ENCODE assay signal across 16 cellular contexts in genomic region chr10:12512292-12513002, GRCh38.
DNase-seq lines count a peak whose midpoint lies in the region; ATAC-seq lines count a peak whose summit lies in the region.
"Had no signal": no experiment of that assay in that cellular context is flagged by ENCODE, and none has a peak within 500 bp of the region (broad histone marks: within the 10 kb centered on the region; RNA-seq: fewer than 3 reads in every experiment).

No MANE protein-coding gene starts in this region.

- H3K9me3 Mint-ChIP-seq in activated CD4-positive, alpha-beta memory T cell treated with anti-CD3 and anti-CD28 coated beads, Interleukin-2, amount 10 ng/mL, durations not matched to agents 7 days and 5 days: no peaks in the 10 kb centered on the region
- no peaks in the 10 kb centered on the region for H3K9me3 Mint-ChIP-seq in activated CD4-positive, alpha-beta memory T cell treated with anti-CD3 and anti-CD28 coated beads for 36 hours
- H3K9me3 Mint-ChIP-seq in effector memory CD8-positive, alpha-beta T cell: no peaks in the 10 kb centered on the region
- no peaks in the 10 kb centered on the region for H3K9me3 Mint-ChIP-seq in stimulated activated naive B cell treated with anti-CD40 and anti-IgM and Interleukin-4, amounts not matched to agents 10 μg/mL and 1 μg/mL and 100 μg/mL, for 72 hours

- H3K36me3 Mint-ChIP-seq in activated CD4-positive, alpha-beta memory T cell treated with anti-CD3 and anti-CD28 coated beads, Interleukin-2, amount 10 ng/mL, durations not matched to agents 7 days and 5 days (ENCODE audit: low read depth): no peaks in the 10 kb centered on the region
- H3K36me3 Mint-ChIP-seq in activated CD4-positive, alpha-beta memory T cell treated with anti-CD3 and anti-CD28 coated beads for 36 hours: no peaks in the 10 kb centered on the region
- peaks cover 3% of the 10 kb centered on the region for H3K36me3 Mint-ChIP-seq in effector memory CD8-positive, alpha-beta T cell (ENCODE audit: insufficient read depth)
- peaks cover 1 to 8% of the 10 kb centered on the region in 2 donors for H3K36me3 Mint-ChIP-seq in stimulated activated naive B cell treated with anti-CD40 and anti-IgM and Interleukin-4, amounts not matched to agents 10 μg/mL and 1 μg/mL and 100 μg/mL, for 72 hours

- H3K27me3 Mint-ChIP-seq in activated CD4-positive, alpha-beta memory T cell treated with anti-CD3 and anti-CD28 coated beads, Interleukin-2, amount 10 ng/mL, durations not matched to agents 7 days and 5 days: no peaks in the 10 kb centered on the region
- H3K27me3 Mint-ChIP-seq in activated CD4-positive, alpha-beta memory T cell treated with anti-CD3 and anti-CD28 coated beads for 36 hours: no peaks in the 10 kb centered on the region
- H3K27me3 Mint-ChIP-seq in effector memory CD8-positive, alpha-beta T cell: no peaks in the 10 kb centered on the region
- H3K27me3 Mint-ChIP-seq in stimulated activated naive B cell treated with anti-CD40 and anti-IgM and Interleukin-4, amounts not matched to agents 10 μg/mL and 1 μg/mL and 100 μg/mL, for 72 hours: no peaks in the 10 kb centered on the region

- CTCF ChIA-PET in activated CD4-positive, alpha-beta memory T cell treated with anti-CD3 and anti-CD28 coated beads, Interleukin-2, amount 10 ng/mL, durations not matched to agents 7 days and 5 days (lab: Charles Lee): interaction anchor here (1.3 kb wide), 1 partner anchor 144 kb away, joined by 3 read pairs; no protein-coding TSS in a partner anchor
- CTCF ChIA-PET in activated CD4-positive, alpha-beta memory T cell treated with anti-CD3 and anti-CD28 coated beads for 36 hours (lab: Charles Lee): interaction anchor here (0.8 kb wide), 1 partner anchor 24 kb away, joined by 6 read pairs; no protein-coding TSS in a partner anchor

- ATAC-seq in effector memory CD8-positive, alpha-beta T cell (replicated peaks): no peak
- ATAC-seq in stimulated activated naive B cell treated with anti-CD40 and anti-IgM and Interleukin-4, amounts not matched to agents 10 μg/mL and 1 μg/mL and 100 μg/mL, for 72 hours (replicated peaks): no peak
- ATAC-seq in HG02678 (IDR thresholded peaks at IDR 0.05; ENCODE audit: unreplicated experiment) (no peak), HG03159 (IDR thresholded peaks at IDR 0.05; ENCODE audit: unreplicated experiment) (no peak)
- ATAC-seq: left cardiac atrium, SK-N-SH treated with all-trans-retinoic acid at 6 μM for 48 hours had no signal

- POLR2A ChIA-PET in activated CD4-positive, alpha-beta memory T cell treated with anti-CD3 and anti-CD28 coated beads, Interleukin-2, amount 10 ng/mL, durations not matched to agents 7 days and 5 days (lab: Charles Lee): interaction anchor here (0.6 kb wide), 1 partner anchor 19 kb away, joined by 3 read pairs; no protein-coding TSS in a partner anchor
- POLR2A ChIA-PET in activated CD4-positive, alpha-beta memory T cell treated with anti-CD3 and anti-CD28 coated beads for 36 hours (lab: Charles Lee): interaction anchor here (0.8 kb wide), 1 partner anchor 177 kb away, joined by 3 read pairs; no protein-coding TSS in a partner anchor

- DNase-seq in activated CD4-positive, alpha-beta memory T cell treated with anti-CD3 and anti-CD28 coated beads, Interleukin-2, amount 10 ng/mL, durations not matched to agents 7 days and 5 days: peak; percentile 13
- DNase-seq in activated CD4-positive, alpha-beta memory T cell treated with anti-CD3 and anti-CD28 coated beads for 36 hours: no peak
- DNase-seq in NCI-H345 treated with DMSO at 0.1 percent for 48 hours (lab: John Stamatoyannopoulos, UW; ENCODE audit: unreplicated experiment): peak; percentile 95
- no peak for DNase-seq in effector memory CD8-positive, alpha-beta T cell
- no peak for DNase-seq in stimulated activated naive B cell treated with anti-CD40 and anti-IgM and Interleukin-4, amounts not matched to agents 10 μg/mL and 1 μg/mL and 100 μg/mL, for 72 hours
- no peak for DNase-seq in stimulated activated CD4-positive, alpha-beta T cell treated with anti-CD3 and anti-CD28 coated beads, Interleukin-12 subunit alpha, Interleukin-12 subunit beta, amount 100 ng/mL, for 4 hours
- DNase-seq: activated gamma-delta T cell treated with Interleukin-2 at 50 U/mL for 16 hours; aorta; hypothalamus; Karpas-422; left cardiac atrium; stimulated activated CD4-positive, alpha-beta T cell treated with anti-CD3 and anti-CD28 coated beads, Interleukin-15, amount 100 ng/mL, for 24 hours; substantia nigra had no signal

- no peak overlapping the region for H3K4me3 Mint-ChIP-seq in activated CD4-positive, alpha-beta memory T cell treated with anti-CD3 and anti-CD28 coated beads, Interleukin-2, amount 10 ng/mL, durations not matched to agents 7 days and 5 days
- no peak overlapping the region for H3K4me3 Mint-ChIP-seq in activated CD4-positive, alpha-beta memory T cell treated with anti-CD3 and anti-CD28 coated beads for 36 hours
- H3K4me3 Mint-ChIP-seq in effector memory CD8-positive, alpha-beta T cell: no peak overlapping the region
- no peak overlapping the region for H3K4me3 Mint-ChIP-seq in stimulated activated naive B cell treated with anti-CD40 and anti-IgM and Interleukin-4, amounts not matched to agents 10 μg/mL and 1 μg/mL and 100 μg/mL, for 72 hours

- peaks cover 41% of the 10 kb centered on the region for H3K4me1 Mint-ChIP-seq in activated CD4-positive, alpha-beta memory T cell treated with anti-CD3 and anti-CD28 coated beads, Interleukin-2, amount 10 ng/mL, durations not matched to agents 7 days and 5 days
- H3K4me1 Mint-ChIP-seq in activated CD4-positive, alpha-beta memory T cell treated with anti-CD3 and anti-CD28 coated beads for 36 hours (ENCODE audit: low read depth): peaks cover 40% of the 10 kb centered on the region
- peaks cover 29 to 38% of the 10 kb centered on the region in 2 donors for H3K4me1 Mint-ChIP-seq in effector memory CD8-positive, alpha-beta T cell (ENCODE audit: low read depth in 2 of 2)
- H3K4me1 Mint-ChIP-seq in stimulated activated naive B cell treated with anti-CD40 and anti-IgM and Interleukin-4, amounts not matched to agents 10 μg/mL and 1 μg/mL and 100 μg/mL, for 72 hours: peaks cover 41 to 72% of the 10 kb centered on the region in 2 donors

- intact Hi-C loops in activated CD4-positive, alpha-beta memory T cell treated with anti-CD3 and anti-CD28 coated beads for 36 hours (cut with micrococcal nuclease): no loop called here

- no peak overlapping the region for H3K27ac Mint-ChIP-seq in activated CD4-positive, alpha-beta memory T cell treated with anti-CD3 and anti-CD28 coated beads, Interleukin-2, amount 10 ng/mL, durations not matched to agents 7 days and 5 days
- no peak overlapping the region for H3K27ac Mint-ChIP-seq in activated CD4-positive, alpha-beta memory T cell treated with anti-CD3 and anti-CD28 coated beads for 36 hours
- H3K27ac Mint-ChIP-seq in effector memory CD8-positive, alpha-beta T cell: peak overlapping the region; percentile 80 to 85
- H3K27ac Mint-ChIP-seq in stimulated activated naive B cell treated with anti-CD40 and anti-IgM and Interleukin-4, amounts not matched to agents 10 μg/mL and 1 μg/mL and 100 μg/mL, for 72 hours: peak overlapping the region; percentile 63

Comparison
In these comparisons a context has a peak if more than half of its experiments do, and no peak if none do; other contexts are left out.
1. DNase-seq: peak in activated CD4-positive, alpha-beta memory T cell treated with anti-CD3 and anti-CD28 coated beads, Interleukin-2, amount 10 ng/mL, durations not matched to agents 7 days and 5 days (single experiment) and NCI-H345 treated with DMSO at 0.1 percent for 48 hours (single experiment); none in activated CD4-positive, alpha-beta memory T cell treated with anti-CD3 and anti-CD28 coated beads for 36 hours (single experiment), effector memory CD8-positive, alpha-beta T cell (0 of 3), stimulated activated naive B cell treated with anti-CD40 and anti-IgM and Interleukin-4, amounts not matched to agents 10 μg/mL and 1 μg/mL and 100 μg/mL, for 72 hours (single experiment) and stimulated activated CD4-positive, alpha-beta T cell treated with anti-CD3 and anti-CD28 coated beads, Interleukin-12 subunit alpha, Interleukin-12 subunit beta, amount 100 ng/mL, for 4 hours (single experiment).
2. H3K27ac Mint-ChIP-seq: peak in effector memory CD8-positive, alpha-beta T cell (2 of 2) and stimulated activated naive B cell treated with anti-CD40 and anti-IgM and Interleukin-4, amounts not matched to agents 10 μg/mL and 1 μg/mL and 100 μg/mL, for 72 hours (single experiment); none in activated CD4-positive, alpha-beta memory T cell treated with anti-CD3 and anti-CD28 coated beads, Interleukin-2, amount 10 ng/mL, durations not matched to agents 7 days and 5 days (single experiment) and activated CD4-positive, alpha-beta memory T cell treated with anti-CD3 and anti-CD28 coated beads for 36 hours (single experiment).